In the genomic region with DNA sequence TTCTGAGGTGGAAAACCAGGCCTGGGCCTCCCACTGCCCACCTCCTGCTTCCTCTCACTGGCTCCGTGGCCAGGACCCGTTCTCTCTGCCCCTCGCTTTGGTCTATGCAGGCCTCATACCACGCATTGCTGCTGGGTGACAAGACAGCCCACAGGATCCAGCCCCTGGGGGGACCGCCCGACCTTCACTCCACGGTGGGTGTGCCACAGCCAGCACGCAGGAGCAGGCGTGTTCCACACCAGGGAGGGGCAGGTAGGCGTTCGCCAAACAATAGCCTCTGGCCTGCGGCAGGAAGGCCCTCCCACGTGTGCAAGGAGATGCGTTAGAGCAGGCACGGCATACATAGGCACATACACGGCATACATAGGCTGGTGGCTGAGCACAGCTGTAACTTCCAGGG, we compare ENCODE assay signal across 21 cellular contexts.
DNase-seq lines count a peak whose midpoint lies in the region; ATAC-seq and TF ChIP-seq lines count a peak whose summit lies in the region.
"Had no signal": no experiment of that assay in that cellular context is flagged by ENCODE, and none has a peak within 500 bp of the region (broad histone marks: within the 10 kb centered on the region; RNA-seq: fewer than 3 reads in every experiment).

No MANE protein-coding gene starts in this region.

- H3K27me3 ChIP-seq in foreskin keratinocyte (peaks cover 4% of the 10 kb centered on the region), smooth muscle cell (ENCODE audit: low read depth) (peaks cover 8% of the 10 kb centered on the region)
- H3K27me3 ChIP-seq: MG63, upper lobe of left lung had no signal

- no peaks in the 10 kb centered on the region for H4K20me1 ChIP-seq in smooth muscle cell (ENCODE audit: low read depth)

- peak overlapping the region; percentile 37 for H3K4me2 ChIP-seq in smooth muscle cell
- H3K4me2 ChIP-seq: GM23338 had no signal

- peak; percentile 94 for ATAC-seq in foreskin keratinocyte
- ATAC-seq in GM19035 (IDR thresholded peaks at IDR 0.05; ENCODE audit: unreplicated experiment): no peak
- ATAC-seq: activated CD4-positive, alpha-beta T cell treated with anti-CD3 and anti-CD28 coated beads for 36 hours; activated CD8-positive, alpha-beta memory T cell treated with anti-CD3 and anti-CD28 coated beads, Interleukin-2, amount 10 ng/mL, durations not matched to agents 7 days and 5 days; activated naive CD8-positive, alpha-beta T cell treated with anti-CD3 and anti-CD28 coated beads, Interleukin-2, amount 50 U/mL, for 24 hours; activated T-helper 17 cell treated with anti-CD3 and anti-CD28 coated beads, Interleukin-2, amount 50 U/mL, for 72 hours; GM23338 had no signal

- DNase-seq in NCI-H146 (lab: John Stamatoyannopoulos, UW): peak; percentile 22
- no peak for DNase-seq in NCI-H146 treated with DMSO at 0.1 percent for 48 hours (lab: John Stamatoyannopoulos, UW; ENCODE audit: unreplicated experiment)
- peak; percentile 17 for DNase-seq in SHP77 treated with DMSO at 0.1 percent for 48 hours (lab: John Stamatoyannopoulos, UW)
- peak; percentile 57 to 67 for DNase-seq in foreskin keratinocyte
- DNase-seq in smooth muscle cell (lab: John Stamatoyannopoulos, UW; ENCODE audit: unreplicated experiment): no peak
- DNase-seq in coronary artery (ENCODE audit: low spot score): no peak
- no peak for DNase-seq in COR-L47 (lab: John Stamatoyannopoulos, UW)
- DNase-seq: 8988T; activated CD4-positive, alpha-beta T cell treated with anti-CD3 and anti-CD28 coated beads for 36 hours; activated CD8-positive, alpha-beta memory T cell treated with anti-CD3 and anti-CD28 coated beads, Interleukin-2, amount 10 ng/mL, durations not matched to agents 7 days and 5 days; activated naive CD8-positive, alpha-beta T cell treated with anti-CD3 and anti-CD28 coated beads, Interleukin-2, amount 50 U/mL, for 24 hours; Caco-2; lower lobe of right lung; MG63; NCI-H187; stomach had no signal

- no peaks in the 10 kb centered on the region for H3K79me2 ChIP-seq in smooth muscle cell (ENCODE audit: low read depth)
- H3K79me2 ChIP-seq: parathyroid adenoma had no signal

- H3K27ac ChIP-seq in foreskin keratinocyte (peak overlapping the region; percentile 13), smooth muscle cell (ENCODE audit: low read depth) (peak overlapping the region; percentile 66), coronary artery (no peak overlapping the region)
- H3K27ac ChIP-seq: lower lobe of right lung, parathyroid adenoma, stomach, upper lobe of left lung had no signal

- H3K36me3 ChIP-seq in smooth muscle cell (ENCODE audit: low read depth): no peaks in the 10 kb centered on the region
- H3K36me3 ChIP-seq: lower lobe of right lung, MG63, stomach, upper lobe of left lung had no signal

- no peak overlapping the region for H3K4me3 ChIP-seq in smooth muscle cell
- no peak overlapping the region for H3K4me3 ChIP-seq in coronary artery
- H3K4me3 ChIP-seq: GM23338, lower lobe of right lung, MG63, stomach, upper lobe of left lung had no signal

- no peaks in the 10 kb centered on the region for H3K4me1 ChIP-seq in foreskin keratinocyte
- H3K4me1 ChIP-seq in smooth muscle cell (ENCODE audit: low read depth): peaks cover 18% of the 10 kb centered on the region
- H3K4me1 ChIP-seq: Caco-2, lower lobe of right lung, stomach had no signal

- H3K9ac ChIP-seq in smooth muscle cell (ENCODE audit: low read depth): no peak overlapping the region
- H3K9ac ChIP-seq: parathyroid adenoma had no signal

- 58% methylated on average over 13 of the region's 16 CpGs for WGBS in smooth muscle cell (ENCODE audit: low lambda C conversion rate)

- no peak overlapping the region for H2AFZ ChIP-seq in smooth muscle cell (ENCODE audit: low read depth)
- H2AFZ ChIP-seq: GM23338, parathyroid adenoma had no signal

- H3K9me3 ChIP-seq in smooth muscle cell (replicated peaks; ENCODE audit: low read depth): no peaks in the 10 kb centered on the region
- H3K9me3 ChIP-seq: Caco-2, lower lobe of right lung, MG63, stomach, upper lobe of left lung had no signal

- TF ChIP-seq CTCF in foreskin keratinocyte (conservative IDR thresholded peaks at IDR 0.05) (no peak), smooth muscle cell (IDR thresholded peaks at IDR 0.05; ENCODE audit: borderline replicate concordance, insufficient read depth, poor library complexity, severe bottlenecking) (no peak), coronary artery (IDR thresholded peaks at IDR 0.05) (no peak)

- H3F3A ChIP-seq in smooth muscle cell (ENCODE audit: low read depth): no peaks in the 10 kb centered on the region

Comparison
In these comparisons a context has a peak if more than half of its experiments do, and no peak if none do; other contexts are left out.
1. DNase-seq: peak in NCI-H146 (single experiment), SHP77 treated with DMSO at 0.1 percent for 48 hours (single experiment) and foreskin keratinocyte (2 of 2); none in NCI-H146 treated with DMSO at 0.1 percent for 48 hours (single experiment), smooth muscle cell (single experiment), coronary artery (single experiment) and COR-L47 (single experiment).
2. H3K27ac ChIP-seq: peak in foreskin keratinocyte (single experiment) and smooth muscle cell (single experiment); none in coronary artery (0 of 2).